ENCODE assay signal across 8 cellular contexts in the genomic region with DNA sequence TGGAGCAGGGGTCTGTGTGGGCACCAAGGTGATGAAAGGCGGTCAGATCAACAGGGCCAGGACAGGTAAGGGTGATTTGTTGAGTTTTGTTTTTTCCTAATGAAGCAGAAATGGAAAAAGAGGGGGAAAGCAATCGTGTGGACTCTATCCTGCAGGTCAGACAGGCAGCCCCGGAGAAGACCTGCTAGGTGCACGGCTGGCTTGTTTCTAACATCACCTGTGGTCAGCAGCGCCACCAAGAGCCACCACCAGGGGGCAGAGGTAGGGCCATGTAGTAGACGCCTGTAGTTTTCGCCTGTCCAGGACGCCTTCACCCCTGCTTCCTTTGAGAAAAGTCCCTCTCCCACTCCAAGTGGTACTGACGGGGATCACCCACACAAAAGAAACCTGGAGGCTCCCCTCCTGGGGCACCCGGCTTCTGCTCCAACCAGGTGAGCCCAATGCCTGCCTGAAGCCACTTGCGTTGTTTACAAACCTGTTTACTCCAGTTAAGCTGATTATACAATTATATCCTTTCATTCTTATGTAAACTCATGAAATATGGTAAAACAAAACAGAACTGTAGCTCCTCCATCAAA. TPM values are rescaled to one million over a fixed set of nuclear protein-coding genes. Genes with fewer than 3 reads are reported as not detected.
DNase-seq lines count a peak whose midpoint lies in the region; ATAC-seq and TF ChIP-seq lines count a peak whose summit lies in the region.

No MANE protein-coding gene starts in this region.

- TF ChIP-seq POLR2A in ovary (IDR thresholded peaks at IDR 0.05), result no peak
- TF ChIP-seq POLR2A in tibial nerve (IDR thresholded peaks at IDR 0.05), result no peak

- peak; percentile 91 for DNase-seq in GM12865 (ENCODE audit: low read depth)
- peak; percentile 83 for DNase-seq in LoVo (ENCODE audit: low spot score)
- peak; percentile 89 to 94 for DNase-seq in SJCRH30
- DNase-seq in activated naive CD4-positive, alpha-beta T cell (lab: John Stamatoyannopoulos, UW), result peak; percentile 67 to 70 (median 68)
- peak; percentile 71 for DNase-seq in germinal center (ENCODE audit: low spot score)
- DNase-seq in ovary, result peak; percentile 68 to 85 (median 82)
- peak; percentile 89 to 97 for DNase-seq in tibial nerve (ENCODE audit: low spot score in 2 of 2)

- H3K4me3 ChIP-seq in GM12865 (ENCODE audit: low read depth, low read length), result no peak overlapping the region
- H3K4me3 ChIP-seq in SJCRH30, result no peak overlapping the region
- H3K4me3 ChIP-seq in ovary, result no peak overlapping the region
- H3K4me3 ChIP-seq in tibial nerve, result no peak overlapping the region

- intact Hi-C loops in ovary (cut with DNase I), result loop anchor here (2.0 to 5.0 kb wide), 2 partner anchors 160 to 161 kb away; no protein-coding TSS in a partner anchor

- H3K27me3 ChIP-seq in SJCRH30 (no peaks in the 10 kb centered on the region), ovary (no peaks in the 10 kb centered on the region), tibial nerve (no peaks in the 10 kb centered on the region)

- 15 to 18% (median 17%) methylated on average over 11 of the region's 11 CpGs for WGBS in ovary, 3 donors
- 17 to 20% methylated on average over 11 of the region's 11 CpGs for WGBS in tibial nerve, 2 donors

- TF ChIP-seq EP300 in ovary (IDR thresholded peaks at IDR 0.05), result no peak
- no peak for TF ChIP-seq EP300 in tibial nerve (IDR thresholded peaks at IDR 0.05)

- peaks cover 5% of the 10 kb centered on the region; the same call in 1 of the 2 replicates for H3K36me3 ChIP-seq in SJCRH30
- no peaks in the 10 kb centered on the region for H3K36me3 ChIP-seq in ovary
- peaks cover 0 to 17% (median 0%) of the 10 kb centered on the region in 3 donors for H3K36me3 ChIP-seq in tibial nerve

- H3K4me1 ChIP-seq in SJCRH30 (peaks cover 12% of the 10 kb centered on the region), ovary (ENCODE audit: insufficient read depth) (peaks cover 3% of the 10 kb centered on the region), tibial nerve (peaks cover 0 to 49% (median 18%) of the 10 kb centered on the region in 4 donors)

- TF ChIP-seq CTCF in GM12865 (IDR thresholded peaks at IDR 0.05; ENCODE audit: insufficient read depth, low read depth, low read length, missing control alignments) (peak; percentile 94), ovary (IDR thresholded peaks at IDR 0.05) (peak; percentile 62 to 74 (median 63)), tibial nerve (IDR thresholded peaks at IDR 0.05) (peak; percentile 87 to 93 (median 92))

- H3K27ac ChIP-seq in SJCRH30 (no peak overlapping the region), ovary (no peak overlapping the region), tibial nerve (no peak overlapping the region)

- no peaks in the 10 kb centered on the region for H3K9me3 ChIP-seq in SJCRH30 (replicated peaks)
- H3K9me3 ChIP-seq in ovary, result no peaks in the 10 kb centered on the region
- no peaks in the 10 kb centered on the region for H3K9me3 ChIP-seq in tibial nerve

- ATAC-seq in HG02870 (IDR thresholded peaks at IDR 0.05; ENCODE audit: unreplicated experiment), result no peak

RNA-seq across cellular contexts. Expression of gene SEC14L1, which starts 54.2 kb away (rescaled TPM):
- 40.7 and 50.0 TPM in 2 replicates for total RNA-seq in SJCRH30 (2014; rRNA removed; shearing (Covaris generic))
- total RNA-seq in ovary, result 10 to 100 TPM; 29.1 to 70.4 (median 53.7) TPM
- polyA plus RNA-seq in ovary, result 10 to 100 TPM; 32.7 to 78.7 TPM
- total RNA-seq in tibial nerve, result 100 to 1,000 TPM in 2 of 4 donors, 10 to 100 TPM in 2; 51.1 to 113 (median 81.7) TPM
